In the genomic region with DNA sequence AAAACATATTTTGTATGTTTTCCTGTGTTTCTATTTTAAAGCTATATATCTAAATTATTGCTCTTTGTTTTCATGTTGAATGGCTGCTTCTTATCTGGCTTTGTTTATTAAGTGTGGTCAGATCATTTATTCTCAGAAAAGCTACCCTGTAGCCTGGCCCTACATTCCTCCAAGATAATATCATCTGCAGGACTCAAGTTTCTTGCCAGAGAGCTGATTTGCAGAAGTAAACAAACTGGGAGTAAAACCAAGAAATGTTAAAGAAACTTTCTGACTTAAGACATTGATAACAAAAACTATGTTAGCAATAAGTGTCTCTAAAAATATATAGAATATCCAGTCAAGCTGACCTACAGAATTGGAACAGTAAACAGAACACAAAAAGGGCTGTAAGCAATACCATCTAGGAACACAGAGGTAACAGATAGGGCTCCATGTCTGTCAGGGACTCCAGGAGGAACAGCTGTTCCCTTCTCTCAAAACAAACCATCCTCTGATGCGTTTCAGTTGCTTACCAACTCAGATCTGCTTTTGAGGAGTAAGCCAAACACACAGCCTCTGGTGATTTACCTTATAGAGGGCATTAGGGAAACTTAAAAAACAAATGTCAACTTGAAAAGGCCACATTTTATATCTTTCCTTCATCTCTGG, we compare ENCODE assay signal across 1 cellular context.
TF ChIP-seq lines count a peak whose summit lies in the region.

No MANE protein-coding gene starts in this region.

TF ChIP-seq in K562, 482 proteins besides CTCF, POLR2A, EP300 and RAD21 (continues in another document):
- TF ChIP-seq ZNF311 (CRISPR knock-in tag; IDR thresholded peaks at IDR 0.05) (no peak), MAFF (IDR thresholded peaks at IDR 0.05; ENCODE audit: low read length) (no peak), HIVEP1 (CRISPR knock-in tag; IDR thresholded peaks at IDR 0.05) (no peak), HDAC8 (tag; IDR thresholded peaks at IDR 0.05) (no peak), NEUROD1 (IDR thresholded peaks at IDR 0.05; ENCODE audit: borderline replicate concordance, low read depth, low read length, partially characterized antibody) (no peak), FUS (optimal IDR thresholded peaks at IDR 0.05; ENCODE audit: low read depth, low read length) (no peak), FOXJ2 (tag; IDR thresholded peaks at IDR 0.05) (peak; percentile 76; the same call in 1 of the 2 replicates), ZMIZ1 (IDR thresholded peaks at IDR 0.05; ENCODE audit: low read depth in 2 of 2, low read length in 2 of 2) (no peak), SOX6 (IDR thresholded peaks at IDR 0.05) (peak; percentile 91; the same call in 1 of the 2 replicates), MEIS2 (IDR thresholded peaks at IDR 0.05; ENCODE audit: partially characterized antibody) (peak; percentile 15), TEAD4 (IDR thresholded peaks at IDR 0.05; ENCODE audit: low read length) (peak; percentile 83), TEAD4 (CRISPR knock-in tag; IDR thresholded peaks at IDR 0.05; ENCODE audit: borderline replicate concordance) (no peak), ESRRB (CRISPR knock-in tag; IDR thresholded peaks at IDR 0.05; ENCODE audit: borderline replicate concordance) (no peak), DDX20 (tag; IDR thresholded peaks at IDR 0.05; ENCODE audit: low read depth) (0 out of 2 replicates have a peak, but pooled peaks have one; percentile 19), PTRF (tag; IDR thresholded peaks at IDR 0.05) (no peak), ARHGAP35 (IDR thresholded peaks at IDR 0.05; ENCODE audit: partially characterized antibody) (no peak), ZNF174 (CRISPR knock-in tag; IDR thresholded peaks at IDR 0.05) (no peak), ZNF644 (tag; IDR thresholded peaks at IDR 0.05; ENCODE audit: low read depth) (no peak), TSHZ1 (CRISPR knock-in tag; IDR thresholded peaks at IDR 0.05) (no peak), HDAC6 (IDR thresholded peaks at IDR 0.05; ENCODE audit: low read depth, low read length) (no peak), NR2F6 (CRISPR knock-in tag; IDR thresholded peaks at IDR 0.05) (no peak), FIP1L1 (IDR thresholded peaks at IDR 0.05; ENCODE audit: low read depth, low read length, poor library complexity, severe bottlenecking) (no peak), TEAD2 (tag; IDR thresholded peaks at IDR 0.05) (peak; percentile 54; the same call in 1 of the 2 replicates), ZNF175 (CRISPR knock-in tag; IDR thresholded peaks at IDR 0.05; ENCODE audit: low read depth) (no peak), TFAP4 (CRISPR knock-in tag; IDR thresholded peaks at IDR 0.05; ENCODE audit: borderline replicate concordance) (peak; percentile 41; the same call in 1 of the 2 replicates), JUND (IDR thresholded peaks at IDR 0.05; ENCODE audit: borderline replicate concordance, low read depth, low read length) (no peak), JUND (tag; IDR thresholded peaks at IDR 0.05; ENCODE audit: borderline replicate concordance, low read depth, low read length) (peak; percentile 39; the same call in 1 of the 3 replicates), EGR1 (conservative IDR thresholded peaks at IDR 0.05) (no peak), TCF3 (CRISPR knock-in tag; IDR thresholded peaks at IDR 0.05) (no peak), ZNF224 (CRISPR knock-in tag; IDR thresholded peaks at IDR 0.05) (no peak), DACH1 (IDR thresholded peaks at IDR 0.05; ENCODE audit: partially characterized antibody) (peak; percentile 78), KAT7 (CRISPR knock-in tag; IDR thresholded peaks at IDR 0.05; ENCODE audit: borderline replicate concordance) (no peak), TAL1 (IDR thresholded peaks at IDR 0.05) (no peak), TRIM28 (IDR thresholded peaks at IDR 0.05) (no peak), BRF1 (IDR thresholded peaks at IDR 0.05; ENCODE audit: borderline replicate concordance, extremely low read depth, insufficient read length) (no peak), CHAMP1 (IDR thresholded peaks at IDR 0.05) (no peak), PYGO2 (tag; IDR thresholded peaks at IDR 0.05) (no peak), SMARCA4 (IDR thresholded peaks at IDR 0.05) (0 out of 2 replicates have a peak, but pooled peaks have one; percentile 57), SMARCE1 (IDR thresholded peaks at IDR 0.05) (peak; percentile 52; the same call in 1 of the 2 replicates), SIRT6 (IDR thresholded peaks at IDR 0.05; ENCODE audit: low read depth, low read length) (no peak), BCOR (IDR thresholded peaks at IDR 0.05) (no peak), MYBL2 (IDR thresholded peaks at IDR 0.05; ENCODE audit: low read depth) (no peak), MYBL2 (CRISPR knock-in tag; IDR thresholded peaks at IDR 0.05; ENCODE audit: borderline replicate concordance) (no peak), SIX5 (IDR thresholded peaks at IDR 0.05; ENCODE audit: borderline replicate concordance in 1 of 2, insufficient read depth in 1 of 2, low read depth in 1 of 2, low read length in 2 of 2) (no peak), ZNF133 (CRISPR knock-in tag; IDR thresholded peaks at IDR 0.05) (no peak), HOXB6 (CRISPR knock-in tag; IDR thresholded peaks at IDR 0.05; ENCODE audit: borderline replicate concordance) (no peak), RBM25 (IDR thresholded peaks at IDR 0.05; ENCODE audit: low read depth, low read length, severe bottlenecking) (no peak), ZNF830 (CRISPR knock-in tag; IDR thresholded peaks at IDR 0.05) (no peak), ZNF239 (CRISPR knock-in tag; IDR thresholded peaks at IDR 0.05) (no peak), BACH1 (tag; IDR thresholded peaks at IDR 0.05) (no peak), NFE2 (IDR thresholded peaks at IDR 0.05; ENCODE audit: low read depth) (no peak)
- TF ChIP-seq, protein P1, sequence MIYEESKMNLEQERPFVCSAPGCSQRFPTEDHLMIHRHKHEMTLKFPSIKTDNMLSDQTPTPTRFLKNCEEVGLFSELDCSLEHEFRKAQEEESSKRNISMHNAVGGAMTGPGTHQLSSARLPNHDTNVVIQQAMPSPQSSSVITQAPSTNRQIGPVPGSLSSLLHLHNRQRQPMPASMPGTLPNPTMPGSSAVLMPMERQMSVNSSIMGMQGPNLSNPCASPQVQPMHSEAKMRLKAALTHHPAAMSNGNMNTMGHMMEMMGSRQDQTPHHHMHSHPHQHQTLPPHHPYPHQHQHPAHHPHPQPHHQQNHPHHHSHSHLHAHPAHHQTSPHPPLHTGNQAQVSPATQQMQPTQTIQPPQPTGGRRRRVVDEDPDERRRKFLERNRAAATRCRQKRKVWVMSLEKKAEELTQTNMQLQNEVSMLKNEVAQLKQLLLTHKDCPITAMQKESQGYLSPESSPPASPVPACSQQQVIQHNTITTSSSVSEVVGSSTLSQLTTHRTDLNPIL (CRISPR knock-in tag; IDR thresholded peaks at IDR 0.05), result no peak
- TF ChIP-seq, protein P2, sequence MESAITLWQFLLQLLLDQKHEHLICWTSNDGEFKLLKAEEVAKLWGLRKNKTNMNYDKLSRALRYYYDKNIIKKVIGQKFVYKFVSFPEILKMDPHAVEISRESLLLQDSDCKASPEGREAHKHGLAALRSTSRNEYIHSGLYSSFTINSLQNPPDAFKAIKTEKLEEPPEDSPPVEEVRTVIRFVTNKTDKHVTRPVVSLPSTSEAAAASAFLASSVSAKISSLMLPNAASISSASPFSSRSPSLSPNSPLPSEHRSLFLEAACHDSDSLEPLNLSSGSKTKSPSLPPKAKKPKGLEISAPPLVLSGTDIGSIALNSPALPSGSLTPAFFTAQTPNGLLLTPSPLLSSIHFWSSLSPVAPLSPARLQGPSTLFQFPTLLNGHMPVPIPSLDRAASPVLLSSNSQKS (CRISPR knock-in tag; IDR thresholded peaks at IDR 0.05), result no peak
- TF ChIP-seq, protein P3, sequence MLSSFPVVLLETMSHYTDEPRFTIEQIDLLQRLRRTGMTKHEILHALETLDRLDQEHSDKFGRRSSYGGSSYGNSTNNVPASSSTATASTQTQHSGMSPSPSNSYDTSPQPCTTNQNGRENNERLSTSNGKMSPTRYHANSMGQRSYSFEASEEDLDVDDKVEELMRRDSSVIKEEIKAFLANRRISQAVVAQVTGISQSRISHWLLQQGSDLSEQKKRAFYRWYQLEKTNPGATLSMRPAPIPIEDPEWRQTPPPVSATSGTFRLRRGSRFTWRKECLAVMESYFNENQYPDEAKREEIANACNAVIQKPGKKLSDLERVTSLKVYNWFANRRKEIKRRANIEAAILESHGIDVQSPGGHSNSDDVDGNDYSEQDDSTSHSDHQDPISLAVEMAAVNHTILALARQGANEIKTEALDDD (IDR thresholded peaks at IDR 0.05), result no peak
- TF ChIP-seq, protein P4, sequence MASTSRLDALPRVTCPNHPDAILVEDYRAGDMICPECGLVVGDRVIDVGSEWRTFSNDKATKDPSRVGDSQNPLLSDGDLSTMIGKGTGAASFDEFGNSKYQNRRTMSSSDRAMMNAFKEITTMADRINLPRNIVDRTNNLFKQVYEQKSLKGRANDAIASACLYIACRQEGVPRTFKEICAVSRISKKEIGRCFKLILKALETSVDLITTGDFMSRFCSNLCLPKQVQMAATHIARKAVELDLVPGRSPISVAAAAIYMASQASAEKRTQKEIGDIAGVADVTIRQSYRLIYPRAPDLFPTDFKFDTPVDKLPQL (IDR thresholded peaks at IDR 0.05; ENCODE audit: extremely low read depth, insufficient read length), result no peak
